Comparison of ENCODE assay signal across 8 cellular contexts in the genomic region with DNA sequence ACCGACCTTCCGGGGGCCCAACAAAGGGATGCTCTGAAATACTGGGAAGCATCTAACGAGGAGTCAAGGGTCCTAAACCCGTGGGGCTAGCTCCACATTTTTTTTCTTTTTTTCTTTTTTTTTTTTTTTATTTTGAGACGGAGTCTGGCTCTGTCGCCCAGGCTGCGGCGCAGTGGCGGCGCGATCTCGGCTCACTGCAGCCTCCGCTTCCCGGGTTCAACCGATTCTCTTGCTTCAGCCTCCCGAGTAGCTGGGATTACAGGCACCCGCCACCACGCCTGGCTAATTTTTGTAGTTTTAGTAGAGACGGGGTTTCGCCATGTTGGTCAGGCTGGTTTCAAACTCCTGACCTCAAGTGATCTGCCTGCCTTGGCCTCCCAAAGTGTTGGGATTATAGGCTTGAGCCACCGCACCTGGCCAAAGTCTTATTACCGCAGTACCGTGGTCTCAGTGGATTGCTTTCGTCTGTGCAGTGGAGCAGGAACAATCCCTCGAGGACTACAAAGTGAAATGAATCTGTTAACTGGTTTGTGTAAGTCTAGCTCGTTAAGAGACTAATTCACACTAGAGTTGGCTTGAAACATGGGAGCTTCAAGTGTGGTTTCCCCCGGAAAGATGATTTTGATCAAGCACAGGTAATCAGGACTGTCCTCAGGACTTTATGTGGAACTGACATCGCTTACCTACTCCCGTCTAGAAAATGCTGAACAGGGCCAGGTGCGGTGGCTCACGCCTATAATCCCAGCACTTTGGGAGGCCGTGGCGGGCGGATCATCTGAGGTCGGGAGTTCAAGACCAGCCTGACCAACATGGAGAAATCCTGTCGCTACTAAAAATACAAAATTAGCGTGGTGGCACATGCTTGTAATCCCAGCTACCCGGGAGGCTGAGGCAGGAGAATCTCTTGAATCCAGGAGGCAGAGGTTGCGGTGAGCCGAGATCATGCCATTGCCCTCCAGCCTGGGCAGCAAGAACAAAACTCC. TPM values are rescaled to one million over a fixed set of nuclear protein-coding genes. Genes with fewer than 3 reads are reported as not detected.
A peak's percentile ranks its signal among the peaks of the same experiment; 100 is the strongest.
DNase-seq lines count a peak whose midpoint lies in the region; ATAC-seq and TF ChIP-seq lines count a peak whose summit lies in the region.
"Not testable (repeated sequence)": the region's sequence is repeated elsewhere in the genome, so short reads cannot be mapped to it uniquely, and the experiment has no call there.

No MANE protein-coding gene starts in this region.

- not testable (repeated sequence) for TF ChIP-seq CTCF in RWPE2 (IDR thresholded peaks at IDR 0.05; ENCODE audit: poor library complexity, severe bottlenecking); neural crest cell (conservative IDR thresholded peaks at IDR 0.05)

- peaks cover 5 to 65% (median 31%) of the 10 kb centered on the region in 11 experiments; a peak in 19 of 22 replicates for H4K20me1 ChIP-seq in BLaER1 treated with 17β-estradiol and CSF1 and Interleukin-3, amounts not matched to agents 10 nM and 100 nM

- not testable (repeated sequence) for ATAC-seq in RWPE2 (ENCODE audit: low read depth)

- H3K4me1 ChIP-seq in BLaER1 treated with 17β-estradiol and CSF1 and Interleukin-3, amounts not matched to agents 10 nM and 100 nM = peaks cover 22 to 62% (median 38%) of the 10 kb centered on the region in 10 experiments
- H3K4me1 ChIP-seq in HUES48 (ENCODE audit: control insufficient read depth, insufficient read depth, low read length); RWPE2 (ENCODE audit: insufficient read depth, poor library complexity, severe bottlenecking); endocrine pancreas (ENCODE audit: control insufficient read depth, insufficient read depth, low read length); iPS-20b (ENCODE audit: insufficient read depth, low read length): not testable (repeated sequence)
- H3K4me1 ChIP-seq in subcutaneous abdominal adipose tissue (ENCODE audit: control insufficient read depth in 5 of 5, insufficient read depth in 5 of 5, low read length in 5 of 5) = peaks cover 0 to 21% (median 18%) of the 10 kb centered on the region in 5 donors

- H3K4me3 Mint-ChIP-seq in activated naive CD8-positive, alpha-beta T cell treated with anti-CD3 and anti-CD28 coated beads for 36 hours = peak overlapping the region; percentile 87
- peak overlapping the region; percentile 94 for H3K4me3 Mint-ChIP-seq in neural crest cell

- peak overlapping the region; percentile 89 for H3K27ac Mint-ChIP-seq in activated naive CD8-positive, alpha-beta T cell treated with anti-CD3 and anti-CD28 coated beads for 36 hours
- H3K27ac Mint-ChIP-seq in neural crest cell (ENCODE audit: unreplicated experiment) = peak overlapping the region; percentile 95

- H3K27ac ChIP-seq in BLaER1 treated with 17β-estradiol and CSF1 and Interleukin-3, amounts not matched to agents 10 nM and 100 nM = peak overlapping the region; percentile 74 to 97 (median 94)
- H3K27ac ChIP-seq in HUES48 (ENCODE audit: low read depth, low read length) (peak overlapping the region; percentile 95), RWPE2 (ENCODE audit: poor library complexity, severe bottlenecking) (peak overlapping the region; percentile 87), iPS-20b (ENCODE audit: low read length) (peak overlapping the region; percentile 72), subcutaneous abdominal adipose tissue (ENCODE audit: low read depth, low read length) (peak overlapping the region; percentile 62)

- not testable (repeated sequence) for H3K9me3 Mint-ChIP-seq in activated naive CD8-positive, alpha-beta T cell treated with anti-CD3 and anti-CD28 coated beads for 36 hours; neural crest cell

- DNase-seq in RWPE2 (ENCODE audit: low spot score); activated naive CD8-positive, alpha-beta T cell treated with anti-CD3 and anti-CD28 coated beads for 36 hours; neural crest cell (ENCODE audit: low read depth, low spot score): not testable (repeated sequence)

- H3K9me3 ChIP-seq in BLaER1 treated with 17β-estradiol and CSF1 and Interleukin-3, amounts not matched to agents 10 nM and 100 nM (replicated peaks in 1 of 11); HUES48 (ENCODE audit: control insufficient read depth, insufficient read depth, low read length); RWPE2 (ENCODE audit: severe bottlenecking); endocrine pancreas (ENCODE audit: control insufficient read depth, low read length); iPS-20b (ENCODE audit: insufficient read depth, low read depth, low read length); subcutaneous abdominal adipose tissue (ENCODE audit: control insufficient read depth in 5 of 5, low read length in 5 of 5): not testable (repeated sequence)

- peak overlapping the region; percentile 89 to 96 (median 92) for H3K9ac ChIP-seq in BLaER1 treated with 17β-estradiol and CSF1 and Interleukin-3, amounts not matched to agents 10 nM and 100 nM
- peak overlapping the region; percentile 87 for H3K9ac ChIP-seq in HUES48 (ENCODE audit: low read depth, low read length)
- H3K9ac ChIP-seq in endocrine pancreas (ENCODE audit: control insufficient read depth, insufficient read depth, low read length) = peak overlapping the region; percentile 60
- H3K9ac ChIP-seq in iPS-20b (ENCODE audit: low read depth, low read length) = peak overlapping the region; percentile 95; the same call in 1 of the 2 replicates
- H3K9ac ChIP-seq in subcutaneous abdominal adipose tissue (ENCODE audit: low read length in 5 of 5) = peak overlapping the region in 4 of 5 donors; percentile 69 to 84 (median 76)

- peaks cover 13% of the 10 kb centered on the region for H3K36me3 Mint-ChIP-seq in activated naive CD8-positive, alpha-beta T cell treated with anti-CD3 and anti-CD28 coated beads for 36 hours
- not testable (repeated sequence) for H3K36me3 Mint-ChIP-seq in neural crest cell (ENCODE audit: low read depth)

- peaks cover 40 to 61% (median 51%) of the 10 kb centered on the region in 11 experiments for H3K36me3 ChIP-seq in BLaER1 treated with 17β-estradiol and CSF1 and Interleukin-3, amounts not matched to agents 10 nM and 100 nM
- H3K36me3 ChIP-seq in HUES48 (ENCODE audit: control insufficient read depth, insufficient read depth, low read length) (peaks cover 44% of the 10 kb centered on the region), RWPE2 (ENCODE audit: low read depth) (peaks cover 48% of the 10 kb centered on the region), iPS-20b (ENCODE audit: insufficient read depth, low read depth, low read length) (peaks cover 42% of the 10 kb centered on the region), subcutaneous abdominal adipose tissue (ENCODE audit: control insufficient read depth in 5 of 5, insufficient read depth in 5 of 5, low read length in 5 of 5) (peaks cover 0 to 25% (median 12%) of the 10 kb centered on the region in 5 donors)
- H3K36me3 ChIP-seq in endocrine pancreas (ENCODE audit: control insufficient read depth, insufficient read depth, low read length) = not testable (repeated sequence)

- peaks cover 13% of the 10 kb centered on the region for H3K4me1 Mint-ChIP-seq in activated naive CD8-positive, alpha-beta T cell treated with anti-CD3 and anti-CD28 coated beads for 36 hours
- peaks cover 14% of the 10 kb centered on the region for H3K4me1 Mint-ChIP-seq in neural crest cell

- H3K27me3 Mint-ChIP-seq in activated naive CD8-positive, alpha-beta T cell treated with anti-CD3 and anti-CD28 coated beads for 36 hours; neural crest cell (ENCODE audit: low read depth): not testable (repeated sequence)

- H3K27me3 ChIP-seq in BLaER1 treated with 17β-estradiol and CSF1 and Interleukin-3, amounts not matched to agents 10 nM and 100 nM; HUES48 (ENCODE audit: control insufficient read depth, insufficient read depth, low read length); RWPE2 (ENCODE audit: insufficient read depth, poor library complexity, severe bottlenecking); endocrine pancreas (ENCODE audit: control insufficient read depth, insufficient read depth, low read length); iPS-20b (ENCODE audit: insufficient read depth, low read length); subcutaneous abdominal adipose tissue (ENCODE audit: control insufficient read depth in 5 of 5, insufficient read depth in 4 of 5, low read length in 5 of 5): not testable (repeated sequence)

- H3K4me2 ChIP-seq in BLaER1 treated with 17β-estradiol and CSF1 and Interleukin-3, amounts not matched to agents 10 nM and 100 nM = peak overlapping the region; percentile 78 to 95 (median 91)

- H3K4me3 ChIP-seq in BLaER1 treated with 17β-estradiol and CSF1 and Interleukin-3, amounts not matched to agents 10 nM and 100 nM = peak overlapping the region; percentile 71 to 94 (median 82)
- H3K4me3 ChIP-seq in HUES48 (ENCODE audit: low read depth, low read length) = peak overlapping the region; percentile 86
- H3K4me3 ChIP-seq in RWPE2 (ENCODE audit: severe bottlenecking) = peak overlapping the region; percentile 62
- H3K4me3 ChIP-seq in endocrine pancreas (ENCODE audit: control insufficient read depth, insufficient read depth, low read length) = not testable (repeated sequence)
- peak overlapping the region; percentile 86 for H3K4me3 ChIP-seq in iPS-20b (ENCODE audit: low read length)
- peak overlapping the region; percentile 64 to 89 (median 81) for H3K4me3 ChIP-seq in subcutaneous abdominal adipose tissue (ENCODE audit: low read depth in 1 of 5, low read length in 5 of 5)

RNA-seq across cellular contexts. Expression of a gene that starts 0.8 kb away (rescaled TPM):
- 10 to 100 TPM; 71.2 to 74.8 TPM for total RNA-seq in activated naive CD8-positive, alpha-beta T cell treated with anti-CD3 and anti-CD28 coated beads for 36 hours
- total RNA-seq in neural crest cell = 68.0 and 70.2 TPM in 2 replicates

RNA-seq across cellular contexts. Expression of a gene that starts 22.0 kb away (rescaled TPM):
- total RNA-seq in activated naive CD8-positive, alpha-beta T cell treated with anti-CD3 and anti-CD28 coated beads for 36 hours = 100 to 1,000 TPM; 245 to 250 TPM
- total RNA-seq in neural crest cell = 319 and 334 TPM in 2 replicates

RNA-seq across cellular contexts. Expression of a gene that starts 22.5 kb away (rescaled TPM):
- total RNA-seq in activated naive CD8-positive, alpha-beta T cell treated with anti-CD3 and anti-CD28 coated beads for 36 hours = 1 to 10 TPM; 6.5 to 6.6 TPM
- 15.6 and 15.8 TPM in 2 replicates for total RNA-seq in neural crest cell

RNA-seq across cellular contexts. Expression of a gene that starts 44.6 kb away (rescaled TPM):
- 1 to 10 TPM; 2.1 TPM for total RNA-seq in activated naive CD8-positive, alpha-beta T cell treated with anti-CD3 and anti-CD28 coated beads for 36 hours
- 6.0 and 7.3 TPM in 2 replicates for total RNA-seq in neural crest cell

RNA-seq across cellular contexts. Expression of a gene that starts 50.5 kb away (rescaled TPM):
- total RNA-seq in activated naive CD8-positive, alpha-beta T cell treated with anti-CD3 and anti-CD28 coated beads for 36 hours = 100 to 1,000 TPM; 623 to 655 TPM
- 773 and 776 TPM in 2 replicates for total RNA-seq in neural crest cell
